Comparison of ENCODE assay signal across 22 cellular contexts in the genomic region with DNA sequence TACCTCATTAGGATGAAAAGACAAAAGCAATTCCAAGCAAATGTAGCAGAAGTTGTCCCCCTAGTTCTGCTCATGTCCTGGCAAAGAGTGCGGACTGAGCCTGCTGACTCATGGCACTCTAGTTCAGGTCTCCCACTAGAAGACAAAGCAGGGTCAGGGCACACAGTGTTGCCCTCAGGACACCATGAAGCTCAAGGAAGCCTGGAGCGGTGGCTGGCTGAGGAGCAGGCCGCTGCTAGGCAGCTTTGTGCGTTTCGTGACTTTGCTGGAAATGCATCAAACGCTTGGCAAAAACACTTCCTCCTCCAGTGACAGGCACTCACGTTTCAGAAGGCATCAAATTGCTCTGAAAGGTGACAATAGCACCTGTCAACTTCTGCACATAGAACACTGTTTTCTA. TPM values are rescaled to one million over a fixed set of nuclear protein-coding genes. Genes with fewer than 3 reads are reported as not detected.
DNase-seq lines count a peak whose midpoint lies in the region; ATAC-seq and TF ChIP-seq lines count a peak whose summit lies in the region.
"Had no signal": no experiment of that assay in that cellular context is flagged by ENCODE, and none has a peak within 500 bp of the region (broad histone marks: within the 10 kb centered on the region; RNA-seq: fewer than 3 reads in every experiment).

No MANE protein-coding gene starts in this region.

- CTCF ChIA-PET in RWPE1 (lab: Yijun Ruan, JAX): no interaction called here
- CTCF ChIA-PET in activated naive CD4-positive, alpha-beta T cell treated with anti-CD3 and anti-CD28 coated beads for 36 hours (lab: Charles Lee): no interaction called here

- H3K27me3 Mint-ChIP-seq in activated naive CD4-positive, alpha-beta T cell treated with anti-CD3 and anti-CD28 coated beads for 36 hours (ENCODE audit: low read depth): peaks cover 2% of the 10 kb centered on the region
- H3K27me3 Mint-ChIP-seq: activated naive CD8-positive, alpha-beta T cell had no signal

- H3K9me3 ChIP-seq in left lung: no peaks in the 10 kb centered on the region
- H3K9me3 ChIP-seq in skeletal muscle satellite cell (replicated peaks; ENCODE audit: low read length): no peaks in the 10 kb centered on the region
- H3K9me3 ChIP-seq: ovary, Peyer's patch had no signal

- H3K4me1 Mint-ChIP-seq in activated naive CD4-positive, alpha-beta T cell treated with anti-CD3 and anti-CD28 coated beads for 36 hours (ENCODE audit: low read depth): peaks cover 4% of the 10 kb centered on the region

- H3K36me3 ChIP-seq in left lung (no peaks in the 10 kb centered on the region), skeletal muscle satellite cell (ENCODE audit: insufficient read depth, low read length) (no peaks in the 10 kb centered on the region)
- H3K36me3 ChIP-seq: ovary, Peyer's patch had no signal

- intact Hi-C loops in left lung (cut with DNase I): no loop called here
- intact Hi-C loops in activated naive CD4-positive, alpha-beta T cell treated with anti-CD3 and anti-CD28 coated beads for 36 hours (cut with micrococcal nuclease): no loop called here

- no peak for TF ChIP-seq CTCF in RWPE1 (conservative IDR thresholded peaks at IDR 0.05; ENCODE audit: low read depth)
- no peak for TF ChIP-seq CTCF in left lung (IDR thresholded peaks at IDR 0.05)

- H3K4me1 ChIP-seq in left lung (no peaks in the 10 kb centered on the region), skeletal muscle satellite cell (ENCODE audit: control insufficient read depth, insufficient read depth, low read length) (peaks cover 34% of the 10 kb centered on the region)
- H3K4me1 ChIP-seq: Peyer's patch had no signal

- H3K4me3 ChIP-seq in left lung (no peak overlapping the region), skeletal muscle satellite cell (ENCODE audit: low read length) (peak overlapping the region; percentile 3)
- H3K4me3 ChIP-seq: ovary, Peyer's patch had no signal

- DNase-seq in NCI-H187 treated with DMSO at 0.1 percent for 48 hours (lab: John Stamatoyannopoulos, UW) (peak; percentile 31), NCI-H187 (lab: John Stamatoyannopoulos, UW) (no peak), RWPE1 (ENCODE audit: low spot score) (no peak), left lung (no peak), SHP77 (lab: John Stamatoyannopoulos, UW) (no peak), putamen (ENCODE audit: low spot score) (no peak)
- no peak for DNase-seq in activated naive CD4-positive, alpha-beta T cell treated with anti-CD3 and anti-CD28 coated beads for 36 hours
- DNase-seq: 8988T; activated CD4-positive, alpha-beta T cell treated with anti-CD3 and anti-CD28 coated beads, Interleukin-2, amount 50 U/mL, for 48 hours; activated T-cell treated with anti-CD3 and anti-CD28 coated beads, Interleukin-2, amount 50 U/mL, for 1 hour; DMS79 treated with DMSO at 0.1 percent for 48 hours; midbrain; NCI-H1417 treated with DMSO at 0.1 percent for 48 hours; NCI-H526 treated with DMSO at 0.1 percent for 48 hours; Peyer's patch; stimulated activated naive CD4-positive, alpha-beta T cell treated with Interleukin-2 at 50 U/mL for 16 hours had no signal

- H3K36me3 Mint-ChIP-seq in activated naive CD4-positive, alpha-beta T cell treated with anti-CD3 and anti-CD28 coated beads for 36 hours (ENCODE audit: low read depth): no peaks in the 10 kb centered on the region
- H3K36me3 Mint-ChIP-seq: activated naive CD8-positive, alpha-beta T cell; CD14-positive monocyte had no signal

- H3K9me3 Mint-ChIP-seq in activated naive CD4-positive, alpha-beta T cell treated with anti-CD3 and anti-CD28 coated beads for 36 hours: no peaks in the 10 kb centered on the region

- H3K27me3 ChIP-seq in left lung (no peaks in the 10 kb centered on the region), skeletal muscle satellite cell (ENCODE audit: control insufficient read depth, insufficient read depth, low read length) (no peaks in the 10 kb centered on the region)
- H3K27me3 ChIP-seq: ovary, Peyer's patch had no signal

- H3K27ac ChIP-seq in RWPE1 (peak overlapping the region; percentile 62), left lung (no peak overlapping the region)
- H3K27ac ChIP-seq: HL-60, KMS-11, ovary, Peyer's patch had no signal

- no peak overlapping the region for H3K4me3 Mint-ChIP-seq in activated naive CD4-positive, alpha-beta T cell treated with anti-CD3 and anti-CD28 coated beads for 36 hours
- H3K4me3 Mint-ChIP-seq: activated naive CD8-positive, alpha-beta T cell; CD14-positive monocyte had no signal

- peak overlapping the region; percentile 3 for H3K4me2 ChIP-seq in skeletal muscle satellite cell (ENCODE audit: low read length)
- H3K4me2 ChIP-seq: KMS-11 had no signal

- no peak overlapping the region for H3K9ac ChIP-seq in skeletal muscle satellite cell (ENCODE audit: low read depth, low read length)
- H3K9ac ChIP-seq: KMS-11 had no signal

- ATAC-seq in left lung: peak; percentile 52

- POLR2A ChIA-PET in RWPE1 (lab: Yijun Ruan, JAX; ENCODE audit: low non-redundant PET): no interaction called here

- H3K27ac Mint-ChIP-seq in activated naive CD4-positive, alpha-beta T cell treated with anti-CD3 and anti-CD28 coated beads for 36 hours: no peak overlapping the region
- H3K27ac Mint-ChIP-seq: activated naive CD8-positive, alpha-beta T cell had no signal

RNA-seq across cellular contexts. Expression of gene RHOB, which starts 49.6 kb away (rescaled TPM):
- total RNA-seq in left lung: 100 to 1,000 TPM; 116 to 124 TPM
- total RNA-seq in skeletal muscle satellite cell (2012; rRNA removed): 55.0 and 60.3 TPM in 2 replicates
- 1 to 10 TPM; 1.8 to 2.0 TPM for total RNA-seq in activated naive CD4-positive, alpha-beta T cell treated with anti-CD3 and anti-CD28 coated beads for 36 hours

Comparison
In these comparisons a context has a peak if more than half of its experiments do, and no peak if none do; other contexts are left out.
1. RNA of gene RHOB, which starts 49.6 kb away (total RNA-seq): 116 to 124 TPM in left lung; 1.8 to 2.0 TPM in activated naive CD4-positive, alpha-beta T cell treated with anti-CD3 and anti-CD28 coated beads for 36 hours; every median in the first group is over 10 times any median in the second.